Comparison of ENCODE assay signal across 2 cellular contexts in genomic region chr6:27495386-27496135, GRCh38.
TF ChIP-seq lines count a peak whose summit lies in the region.

No MANE protein-coding gene starts in this region.

TF ChIP-seq in HEK293, 187 proteins besides CTCF, POLR2A, EP300 and RAD21 (continued from another document):
- TF ChIP-seq ZNF223 (tag by site-specific recombination; IDR thresholded peaks at IDR 0.05) (0 out of 2 replicates have a peak, but pooled peaks have one; percentile 11), ZNF10 (tag by site-specific recombination; IDR thresholded peaks at IDR 0.05) (peak; percentile 93), ZNF513 (tag by site-specific recombination; IDR thresholded peaks at IDR 0.05) (peak; percentile 40; the same call in 1 of the 2 replicates), PRDM10 (tag by site-specific recombination; IDR thresholded peaks at IDR 0.05) (peak; percentile 68), ZNF404 (tag by site-specific recombination; IDR thresholded peaks at IDR 0.05) (peak; percentile 98), ZNF610 (tag by site-specific recombination; IDR thresholded peaks at IDR 0.05; ENCODE audit: borderline replicate concordance) (peak; percentile 89)

TF ChIP-seq in K562, 482 proteins besides CTCF, POLR2A, EP300 and RAD21 (continued from another document and continues in another):
- TF ChIP-seq PREB (CRISPR knock-in tag; IDR thresholded peaks at IDR 0.05) (no peak; the same call in 1 of the 2 replicates), TCF3 (CRISPR knock-in tag; IDR thresholded peaks at IDR 0.05) (peak; percentile 42; the same call in 1 of the 2 replicates), CBX1 (IDR thresholded peaks at IDR 0.05; ENCODE audit: low read depth) (no peak; the same call in 1 of the 2 replicates), ZNF146 (CRISPR knock-in tag; IDR thresholded peaks at IDR 0.05; ENCODE audit: unreplicated experiment) (no peak), HSF4 (CRISPR knock-in tag; IDR thresholded peaks at IDR 0.05; ENCODE audit: borderline replicate concordance) (no peak), BCOR (IDR thresholded peaks at IDR 0.05) (peak; percentile 96), AFF4 (CRISPR knock-in tag; IDR thresholded peaks at IDR 0.05) (peak; percentile 88), ZNF23 (CRISPR knock-in tag; IDR thresholded peaks at IDR 0.05) (no peak), HMG20A (CRISPR knock-in tag; conservative IDR thresholded peaks at IDR 0.05) (no peak), SIRT6 (IDR thresholded peaks at IDR 0.05; ENCODE audit: low read depth, low read length) (no peak), MYNN (IDR thresholded peaks at IDR 0.05) (peak; percentile 81), MYNN (CRISPR knock-in tag; IDR thresholded peaks at IDR 0.05) (no peak), CBFB (CRISPR knock-in tag; IDR thresholded peaks at IDR 0.05) (no peak), NFE2 (IDR thresholded peaks at IDR 0.05; ENCODE audit: low read depth) (no peak; the same call in 1 of the 2 replicates), CBFA2T3 (IDR thresholded peaks at IDR 0.05) (peak; percentile 32; the same call in 1 of the 2 replicates), ZNF274 (IDR thresholded peaks at IDR 0.05; ENCODE audit: borderline replicate concordance, low read depth, low read length) (no peak), ARID3B (CRISPR knock-in tag; IDR thresholded peaks at IDR 0.05; ENCODE audit: borderline replicate concordance) (no peak), ZNF436 (CRISPR knock-in tag; IDR thresholded peaks at IDR 0.05) (no peak), IRF2 (CRISPR knock-in tag; IDR thresholded peaks at IDR 0.05) (no peak), ZNF324 (CRISPR knock-in tag; IDR thresholded peaks at IDR 0.05) (no peak), PRMT5 (CRISPR knock-in tag; IDR thresholded peaks at IDR 0.05) (no peak), E2F6 (IDR thresholded peaks at IDR 0.05; ENCODE audit: borderline replicate concordance in 1 of 2, extremely low read depth in 1 of 2, insufficient read depth in 1 of 2, insufficient read length in 1 of 2, low read depth in 1 of 2, low read length in 1 of 2, poor library complexity in 1 of 2, severe bottlenecking in 1 of 2) (no peak), STAT5B (CRISPR knock-in tag; IDR thresholded peaks at IDR 0.05) (no peak), MTA1 (IDR thresholded peaks at IDR 0.05; ENCODE audit: borderline replicate concordance) (peak; percentile 88), KAT8 (IDR thresholded peaks at IDR 0.05; ENCODE audit: low read depth) (no peak), TCF7L2 (IDR thresholded peaks at IDR 0.05; ENCODE audit: low read depth, low read length) (no peak), ESRRA (IDR thresholded peaks at IDR 0.05; ENCODE audit: borderline replicate concordance, low read depth) (peak; percentile 82), ZFP36 (IDR thresholded peaks at IDR 0.05; ENCODE audit: low read depth, low read length, partially characterized antibody) (no peak), ZNF232 (CRISPR knock-in tag; IDR thresholded peaks at IDR 0.05) (no peak), ZBTB49 (CRISPR knock-in tag; IDR thresholded peaks at IDR 0.05; ENCODE audit: borderline replicate concordance) (no peak), CBX8 (IDR thresholded peaks at IDR 0.05; ENCODE audit: borderline replicate concordance, extremely low read depth, low read depth, low read length, poor library complexity, severe bottlenecking) (no peak), MAFF (IDR thresholded peaks at IDR 0.05; ENCODE audit: low read length) (peak; percentile 38; the same call in 1 of the 2 replicates), ZFP30 (CRISPR knock-in tag; IDR thresholded peaks at IDR 0.05; ENCODE audit: borderline replicate concordance) (no peak), CBX3 (IDR thresholded peaks at IDR 0.05; ENCODE audit: borderline replicate concordance in 1 of 2, low read length in 2 of 2) (no peak; a peak in 1 of 3 replicates), RERE (CRISPR knock-in tag; IDR thresholded peaks at IDR 0.05; ENCODE audit: borderline replicate concordance) (no peak), ELK1 (CRISPR knock-in tag; IDR thresholded peaks at IDR 0.05) (no peak), PTRF (tag; IDR thresholded peaks at IDR 0.05) (no peak), HNRNPK (IDR thresholded peaks at IDR 0.05; ENCODE audit: low read depth, low read length, poor library complexity, severe bottlenecking) (no peak), ZNF253 (CRISPR knock-in tag; conservative IDR thresholded peaks at IDR 0.05) (no peak), NR2F6 (CRISPR knock-in tag; IDR thresholded peaks at IDR 0.05) (no peak), YBX1 (IDR thresholded peaks at IDR 0.05) (no peak), ZNF398 (CRISPR knock-in tag; IDR thresholded peaks at IDR 0.05) (no peak), ZKSCAN8 (CRISPR knock-in tag; IDR thresholded peaks at IDR 0.05) (no peak)
